19 cellular contexts compared by ENCODE assay signal in genomic region chrX:85906399-85906798, GRCh38.
A peak's percentile ranks its signal among the peaks of the same experiment; 100 is the strongest.
DNase-seq lines count a peak whose midpoint lies in the region; ATAC-seq and TF ChIP-seq lines count a peak whose summit lies in the region.
"Had no signal": no experiment of that assay in that cellular context is flagged by ENCODE, and none has a peak within 500 bp of the region (broad histone marks: within the 10 kb centered on the region; RNA-seq: fewer than 3 reads in every experiment).

No MANE protein-coding gene starts in this region.

- H3K4me1 ChIP-seq in right lobe of liver (no peaks in the 10 kb centered on the region), A673 (ENCODE audit: insufficient read depth, low read length, poor library complexity, severe bottlenecking) (no peaks in the 10 kb centered on the region)
- H3K4me1 ChIP-seq: BE2C, HAP-1 had no signal

- CTCF ChIA-PET in A673 (lab: Charles Lee): no interaction called here

- H3K27ac Mint-ChIP-seq in stimulated activated naive B cell treated with anti-CD40 and anti-IgM and Interleukin-4, amounts not matched to agents 10 μg/mL and 1 μg/mL and 100 μg/mL, for 72 hours: peak overlapping the region; percentile 47
- no peak overlapping the region for H3K27ac Mint-ChIP-seq in progenitor cell of endocrine pancreas
- H3K27ac Mint-ChIP-seq: CD14-positive monocyte; CD4-positive, alpha-beta T cell; HFFc6 had no signal

- intact Hi-C loops in left colon (cut with DNase I, micrococcal nuclease) (no loop called here), right lobe of liver (cut with DNase I) (no loop called here), A673 (cut with micrococcal nuclease; ENCODE audit: unreplicated experiment) (no loop called here)

- TF ChIP-seq CTCF in right lobe of liver (IDR thresholded peaks at IDR 0.05) (no peak), progenitor cell of endocrine pancreas (IDR thresholded peaks at IDR 0.05; ENCODE audit: unreplicated experiment) (no peak), A673 (conservative IDR thresholded peaks at IDR 0.05; ENCODE audit: low read depth, low read length) (no peak)

- H3K36me3 ChIP-seq in right lobe of liver: no peaks in the 10 kb centered on the region
- no peaks in the 10 kb centered on the region for H3K36me3 ChIP-seq in A673 (ENCODE audit: insufficient read depth, low read length, poor library complexity, severe bottlenecking)
- H3K36me3 ChIP-seq: BE2C; BLaER1 treated with 17β-estradiol and CSF1 and Interleukin-3, amounts not matched to agents 10 nM and 100 nM; HAP-1 had no signal

- no peak overlapping the region for H3K4me3 Mint-ChIP-seq in stimulated activated naive B cell treated with anti-CD40 and anti-IgM and Interleukin-4, amounts not matched to agents 10 μg/mL and 1 μg/mL and 100 μg/mL, for 72 hours
- no peak overlapping the region for H3K4me3 Mint-ChIP-seq in progenitor cell of endocrine pancreas (ENCODE audit: low read depth)
- H3K4me3 Mint-ChIP-seq: CD14-positive monocyte; CD4-positive, alpha-beta T cell; CD8-positive, alpha-beta memory T cell; HFFc6 had no signal

- TF ChIP-seq POLR2A in right lobe of liver (IDR thresholded peaks at IDR 0.05): no peak

- peaks cover 3 to 10% of the 10 kb centered on the region in 2 donors for H3K36me3 Mint-ChIP-seq in stimulated activated naive B cell treated with anti-CD40 and anti-IgM and Interleukin-4, amounts not matched to agents 10 μg/mL and 1 μg/mL and 100 μg/mL, for 72 hours
- H3K36me3 Mint-ChIP-seq in progenitor cell of endocrine pancreas (ENCODE audit: insufficient read depth): peaks cover 3% of the 10 kb centered on the region

- ATAC-seq in left colon (peak; percentile 47), right lobe of liver (peak in 3 of 4 donors; percentile 20 to 50 (median 34))
- no peak for ATAC-seq in stimulated activated naive B cell treated with anti-CD40 and anti-IgM and Interleukin-4, amounts not matched to agents 10 μg/mL and 1 μg/mL and 100 μg/mL, for 72 hours (replicated peaks)
- ATAC-seq: GM12878 had no signal

- peaks cover 4 to 26% of the 10 kb centered on the region in 2 donors for H3K4me1 Mint-ChIP-seq in stimulated activated naive B cell treated with anti-CD40 and anti-IgM and Interleukin-4, amounts not matched to agents 10 μg/mL and 1 μg/mL and 100 μg/mL, for 72 hours
- peaks cover 12% of the 10 kb centered on the region for H3K4me1 Mint-ChIP-seq in progenitor cell of endocrine pancreas (ENCODE audit: low read depth)
- H3K4me1 Mint-ChIP-seq: CD14-positive monocyte; CD8-positive, alpha-beta memory T cell had no signal

- H3K27ac ChIP-seq in right lobe of liver (no peak overlapping the region), A673 (ENCODE audit: low read depth, low read length, poor library complexity, severe bottlenecking) (no peak overlapping the region)
- H3K27ac ChIP-seq: BLaER1 treated with 17β-estradiol and CSF1 and Interleukin-3, amounts not matched to agents 10 nM and 100 nM had no signal

- H3K27me3 Mint-ChIP-seq in stimulated activated naive B cell treated with anti-CD40 and anti-IgM and Interleukin-4, amounts not matched to agents 10 μg/mL and 1 μg/mL and 100 μg/mL, for 72 hours: no peaks in the 10 kb centered on the region
- H3K27me3 Mint-ChIP-seq in progenitor cell of endocrine pancreas: no peaks in the 10 kb centered on the region
- H3K27me3 Mint-ChIP-seq: CD4-positive, alpha-beta T cell; CD8-positive, alpha-beta memory T cell had no signal

- BruUV-seq in A673 (replicated peaks; lab: Mats Ljungman, UMichigan): no TSS peak

- POLR2A ChIA-PET in A673 (lab: Charles Lee; ENCODE audit: low non-redundant PET): no interaction called here

- H3K9me3 Mint-ChIP-seq in stimulated activated naive B cell treated with anti-CD40 and anti-IgM and Interleukin-4, amounts not matched to agents 10 μg/mL and 1 μg/mL and 100 μg/mL, for 72 hours: no peaks in the 10 kb centered on the region
- H3K9me3 Mint-ChIP-seq in progenitor cell of endocrine pancreas (ENCODE audit: low read depth): no peaks in the 10 kb centered on the region
- H3K9me3 Mint-ChIP-seq: CD14-positive monocyte; CD4-positive, alpha-beta T cell; CD8-positive, alpha-beta memory T cell; HFFc6 had no signal

- no peaks in the 10 kb centered on the region for H3K9me3 ChIP-seq in right lobe of liver
- no peaks in the 10 kb centered on the region for H3K9me3 ChIP-seq in A673 (ENCODE audit: low read depth, low read length, poor library complexity, severe bottlenecking)
- H3K9me3 ChIP-seq: BE2C; BLaER1 treated with 17β-estradiol and CSF1 and Interleukin-3, amounts not matched to agents 10 nM and 100 nM; HAP-1 had no signal

- no peak for DNase-seq in left colon
- DNase-seq in right lobe of liver: no peak
- no peak for DNase-seq in stimulated activated naive B cell treated with anti-CD40 and anti-IgM and Interleukin-4, amounts not matched to agents 10 μg/mL and 1 μg/mL and 100 μg/mL, for 72 hours
- DNase-seq in progenitor cell of endocrine pancreas (ENCODE audit: low spot score, unreplicated experiment): no peak
- DNase-seq in A673 (ENCODE audit: low spot score): no peak
- no peak for DNase-seq in glomerular visceral epithelial cell (ENCODE audit: extremely low spot score)
- DNase-seq: BE2C; CD4-positive, alpha-beta T cell; CD8-positive, alpha-beta memory T cell; DMS 273 treated with DMSO at 0.1 percent for 48 hours; DMS79; EL; GDM1; GOT3; HFFc6 had no signal

- WGBS in right lobe of liver (ENCODE audit: insufficient coverage, low coverage, low lambda C conversion rate, missing lambda C conversion rate): 37% methylated on average over 2 of the region's 2 CpGs

- H3K4me3 ChIP-seq in right lobe of liver: no peak overlapping the region
- no peak overlapping the region for H3K4me3 ChIP-seq in A673 (ENCODE audit: low read depth, low read length, poor library complexity, severe bottlenecking)
- H3K4me3 ChIP-seq: BLaER1 treated with 17β-estradiol and CSF1 and Interleukin-3, amounts not matched to agents 10 nM and 100 nM; GM12878; HAP-1 had no signal

- H3K27me3 ChIP-seq in right lobe of liver (no peaks in the 10 kb centered on the region), A673 (replicated peaks; ENCODE audit: insufficient read depth, low read depth, low read length, poor library complexity) (no peaks in the 10 kb centered on the region)
- H3K27me3 ChIP-seq: BE2C had no signal

Comparison
In these comparisons a context has a peak if more than half of its experiments do, and no peak if none do; other contexts are left out.
1. ATAC-seq: peak in left colon (single experiment) and right lobe of liver (3 of 4); none in stimulated activated naive B cell treated with anti-CD40 and anti-IgM and Interleukin-4, amounts not matched to agents 10 μg/mL and 1 μg/mL and 100 μg/mL, for 72 hours (0 of 2).